8 cellular contexts compared by ENCODE assay signal in genomic region chr5:119411935-119412623, GRCh38. TPM values are rescaled to one million over a fixed set of nuclear protein-coding genes. Genes with fewer than 3 reads are reported as not detected.
A peak's percentile ranks its signal among the peaks of the same experiment; 100 is the strongest.
DNase-seq lines count a peak whose midpoint lies in the region; ATAC-seq and TF ChIP-seq lines count a peak whose summit lies in the region.

No MANE protein-coding gene starts in this region.

- H3K27ac Mint-ChIP-seq in GM23338: peak overlapping the region; percentile 73
- H3K27ac Mint-ChIP-seq in activated naive CD8-positive, alpha-beta T cell: peak overlapping the region; percentile 76

- H3K27ac ChIP-seq in GM23338 (ENCODE audit: low read depth) (no peak overlapping the region), RWPE2 (ENCODE audit: poor library complexity, severe bottlenecking) (peak overlapping the region; percentile 35), neutrophil (no peak overlapping the region)

- H3K27me3 ChIP-seq in GM23338 (ENCODE audit: insufficient read depth): no peaks in the 10 kb centered on the region
- H3K27me3 ChIP-seq in RWPE2 (ENCODE audit: insufficient read depth, poor library complexity, severe bottlenecking): no peaks in the 10 kb centered on the region
- no peaks in the 10 kb centered on the region for H3K27me3 ChIP-seq in neutrophil

- no peaks in the 10 kb centered on the region for H3K79me2 ChIP-seq in GM23338 (replicated peaks; ENCODE audit: insufficient read depth)

- H3K36me3 Mint-ChIP-seq in GM23338 (ENCODE audit: low read depth): no peaks in the 10 kb centered on the region
- no peaks in the 10 kb centered on the region for H3K36me3 Mint-ChIP-seq in activated naive CD8-positive, alpha-beta T cell

- H3K9me3 Mint-ChIP-seq in GM23338: no peaks in the 10 kb centered on the region
- H3K9me3 Mint-ChIP-seq in activated naive CD8-positive, alpha-beta T cell (ENCODE audit: low read depth): no peaks in the 10 kb centered on the region

- H3F3A ChIP-seq in GM23338 (replicated peaks; ENCODE audit: low read depth): no peaks in the 10 kb centered on the region

- H3K36me3 ChIP-seq in GM23338 (ENCODE audit: insufficient read depth) (no peaks in the 10 kb centered on the region), RWPE2 (ENCODE audit: low read depth) (no peaks in the 10 kb centered on the region), neutrophil (no peaks in the 10 kb centered on the region)

- no peaks in the 10 kb centered on the region for H3K9me2 ChIP-seq in GM23338 (ENCODE audit: insufficient read depth)

- H3K4me1 ChIP-seq in GM23338 (ENCODE audit: insufficient read depth) (0 out of 2 replicates have a peak, but pooled peaks cover 7% of the 10 kb centered on the region), RWPE2 (ENCODE audit: insufficient read depth, poor library complexity, severe bottlenecking) (peaks cover 12% of the 10 kb centered on the region), neutrophil (ENCODE audit: control insufficient read depth in 1 of 2, insufficient read depth in 1 of 2, low read depth in 1 of 2, low read length in 1 of 2) (peaks cover 14 to 23% of the 10 kb centered on the region in 2 experiments)

- H3K4me3 ChIP-seq in GM23338: peak overlapping the region; percentile 48
- peak overlapping the region; percentile 37 for H3K4me3 ChIP-seq in RWPE2 (ENCODE audit: severe bottlenecking)
- H3K4me3 ChIP-seq in neutrophil (ENCODE audit: low read depth in 1 of 2, low read length in 1 of 2): peak overlapping the region; percentile 62

- H3K4me2 ChIP-seq in GM23338: peak overlapping the region; percentile 68

- H2AFZ ChIP-seq in GM23338: peak overlapping the region; percentile 6; the same call in 1 of the 2 replicates

- peaks cover 10% of the 10 kb centered on the region for H3K4me1 Mint-ChIP-seq in GM23338
- H3K4me1 Mint-ChIP-seq in activated naive CD8-positive, alpha-beta T cell (ENCODE audit: low read depth): peaks cover 33% of the 10 kb centered on the region

- peak; percentile 98 for ATAC-seq in GM23338
- ATAC-seq in RWPE2 (ENCODE audit: low read depth): peak; percentile 87

- H3K4me3 Mint-ChIP-seq in GM23338: peak overlapping the region; percentile 85
- H3K4me3 Mint-ChIP-seq in activated naive CD8-positive, alpha-beta T cell: peak overlapping the region; percentile 89

- TF ChIP-seq CTCF in GM23338 (conservative IDR thresholded peaks at IDR 0.05; ENCODE audit: low read depth in 2 of 2) (peak; percentile 91 to 100), RWPE2 (IDR thresholded peaks at IDR 0.05; ENCODE audit: poor library complexity, severe bottlenecking) (peak; percentile 99), neutrophil (IDR thresholded peaks at IDR 0.05) (peak; percentile 94)

- peak; percentile 67 for DNase-seq in GDM1 (lab: John Stamatoyannopoulos, UW)
- peak; percentile 82 for DNase-seq in GM23338 (ENCODE audit: low spot score)
- peak; percentile 82 to 84 for DNase-seq in Kasumi-1 (lab: John Stamatoyannopoulos, UW)
- DNase-seq in RWPE2 (ENCODE audit: low spot score): no peak
- peak; percentile 79 for DNase-seq in glomerular endothelial cell (ENCODE audit: extremely low read depth, low read depth, low spot score)
- DNase-seq in GM19240 (ENCODE audit: insufficient read length, low spot score): no peak

- no peaks in the 10 kb centered on the region for H4K20me1 ChIP-seq in GM23338 (replicated peaks; ENCODE audit: insufficient read depth)

- H3K9me3 ChIP-seq in RWPE2 (ENCODE audit: severe bottlenecking) (no peaks in the 10 kb centered on the region), neutrophil (no peaks in the 10 kb centered on the region)

- H3K27me3 Mint-ChIP-seq in GM23338 (ENCODE audit: insufficient read depth, low read depth, poor library complexity): peaks cover 2% of the 10 kb centered on the region
- H3K27me3 Mint-ChIP-seq in activated naive CD8-positive, alpha-beta T cell: no peaks in the 10 kb centered on the region

TF ChIP-seq in GM23338, 12 proteins besides CTCF, POLR2A, EP300 and RAD21 (continues in another document):
- TF ChIP-seq, protein P1, sequence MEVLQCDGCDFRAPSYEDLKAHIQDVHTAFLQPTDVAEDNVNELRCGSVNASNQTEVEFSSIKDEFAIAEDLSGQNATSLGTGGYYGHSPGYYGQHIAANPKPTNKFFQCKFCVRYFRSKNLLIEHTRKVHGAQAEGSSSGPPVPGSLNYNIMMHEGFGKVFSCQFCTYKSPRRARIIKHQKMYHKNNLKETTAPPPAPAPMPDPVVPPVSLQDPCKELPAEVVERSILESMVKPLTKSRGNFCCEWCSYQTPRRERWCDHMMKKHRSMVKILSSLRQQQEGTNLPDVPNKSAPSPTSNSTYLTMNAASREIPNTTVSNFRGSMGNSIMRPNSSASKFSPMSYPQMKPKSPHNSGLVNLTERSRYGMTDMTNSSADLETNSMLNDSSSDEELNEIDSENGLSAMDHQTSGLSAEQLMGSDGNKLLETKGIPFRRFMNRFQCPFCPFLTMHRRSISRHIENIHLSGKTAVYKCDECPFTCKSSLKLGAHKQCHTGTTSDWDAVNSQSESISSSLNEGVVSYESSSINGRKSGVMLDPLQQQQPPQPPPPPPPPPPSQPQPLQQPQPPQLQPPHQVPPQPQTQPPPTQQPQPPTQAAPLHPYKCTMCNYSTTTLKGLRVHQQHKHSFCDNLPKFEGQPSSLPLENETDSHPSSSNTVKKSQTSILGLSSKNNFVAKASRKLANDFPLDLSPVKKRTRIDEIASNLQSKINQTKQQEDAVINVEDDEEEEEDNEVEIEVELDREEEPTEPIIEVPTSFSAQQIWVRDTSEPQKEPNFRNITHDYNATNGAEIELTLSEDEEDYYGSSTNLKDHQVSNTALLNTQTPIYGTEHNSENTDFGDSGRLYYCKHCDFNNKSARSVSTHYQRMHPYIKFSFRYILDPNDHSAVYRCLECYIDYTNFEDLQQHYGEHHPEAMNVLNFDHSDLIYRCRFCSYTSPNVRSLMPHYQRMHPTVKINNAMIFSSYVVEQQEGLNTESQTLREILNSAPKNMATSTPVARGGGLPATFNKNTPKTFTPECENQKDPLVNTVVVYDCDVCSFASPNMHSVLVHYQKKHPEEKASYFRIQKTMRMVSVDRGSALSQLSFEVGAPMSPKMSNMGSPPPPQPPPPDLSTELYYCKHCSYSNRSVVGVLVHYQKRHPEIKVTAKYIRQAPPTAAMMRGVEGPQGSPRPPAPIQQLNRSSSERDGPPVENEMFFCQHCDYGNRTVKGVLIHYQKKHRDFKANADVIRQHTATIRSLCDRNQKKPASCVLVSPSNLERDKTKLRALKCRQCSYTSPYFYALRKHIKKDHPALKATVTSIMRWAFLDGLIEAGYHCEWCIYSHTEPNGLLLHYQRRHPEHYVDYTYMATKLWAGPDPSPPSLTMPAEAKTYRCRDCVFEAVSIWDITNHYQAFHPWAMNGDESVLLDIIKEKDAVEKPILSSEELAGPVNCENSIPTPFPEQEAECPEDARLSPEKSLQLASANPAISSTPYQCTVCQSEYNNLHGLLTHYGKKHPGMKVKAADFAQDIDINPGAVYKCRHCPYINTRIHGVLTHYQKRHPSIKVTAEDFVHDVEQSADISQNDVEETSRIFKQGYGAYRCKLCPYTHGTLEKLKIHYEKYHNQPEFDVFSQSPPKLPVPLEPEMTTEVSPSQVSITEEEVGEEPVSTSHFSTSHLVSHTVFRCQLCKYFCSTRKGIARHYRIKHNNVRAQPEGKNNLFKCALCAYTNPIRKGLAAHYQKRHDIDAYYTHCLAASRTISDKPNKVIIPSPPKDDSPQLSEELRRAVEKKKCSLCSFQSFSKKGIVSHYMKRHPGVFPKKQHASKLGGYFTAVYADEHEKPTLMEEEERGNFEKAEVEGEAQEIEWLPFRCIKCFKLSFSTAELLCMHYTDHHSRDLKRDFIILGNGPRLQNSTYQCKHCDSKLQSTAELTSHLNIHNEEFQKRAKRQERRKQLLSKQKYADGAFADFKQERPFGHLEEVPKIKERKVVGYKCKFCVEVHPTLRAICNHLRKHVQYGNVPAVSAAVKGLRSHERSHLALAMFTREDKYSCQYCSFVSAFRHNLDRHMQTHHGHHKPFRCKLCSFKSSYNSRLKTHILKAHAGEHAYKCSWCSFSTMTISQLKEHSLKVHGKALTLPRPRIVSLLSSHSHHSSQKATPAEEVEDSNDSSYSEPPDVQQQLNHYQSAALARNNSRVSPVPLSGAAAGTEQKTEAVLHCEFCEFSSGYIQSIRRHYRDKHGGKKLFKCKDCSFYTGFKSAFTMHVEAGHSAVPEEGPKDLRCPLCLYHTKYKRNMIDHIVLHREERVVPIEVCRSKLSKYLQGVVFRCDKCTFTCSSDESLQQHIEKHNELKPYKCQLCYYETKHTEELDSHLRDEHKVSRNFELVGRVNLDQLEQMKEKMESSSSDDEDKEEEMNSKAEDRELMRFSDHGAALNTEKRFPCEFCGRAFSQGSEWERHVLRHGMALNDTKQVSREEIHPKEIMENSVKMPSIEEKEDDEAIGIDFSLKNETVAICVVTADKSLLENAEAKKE (CRISPR knock-in tag; IDR thresholded peaks at IDR 0.05): no peak
- TF ChIP-seq NANOG (IDR thresholded peaks at IDR 0.05; ENCODE audit: borderline replicate concordance) (no peak), STAT1 (IDR thresholded peaks at IDR 0.05; ENCODE audit: unreplicated experiment) (no peak), EZH2 (IDR thresholded peaks at IDR 0.05; ENCODE audit: low read depth, unreplicated experiment) (no peak), ZNF114 (CRISPR knock-in tag; IDR thresholded peaks at IDR 0.05) (no peak), ETS1 (IDR thresholded peaks at IDR 0.05) (no peak)

RNA-seq across cellular contexts. Expression of gene HSD17B4, which starts 40.2 kb away (rescaled TPM):
- 277 and 326 TPM in 2 replicates for total RNA-seq in GM23338 (2014; rRNA removed; shearing (Covaris generic))
- polyA plus RNA-seq in GM23338 (2016; fragmentation: Nextera tagmentation; extraction: Ambion mirVana): 328 and 332 TPM in 2 replicates
- total RNA-seq in glomerular endothelial cell: 169 and 175 TPM in 2 replicates

RNA-seq across cellular contexts. Expression of gene TNFAIP8, which starts 56.3 kb away (rescaled TPM):
- 29.2 and 30.1 TPM in 2 replicates for total RNA-seq in GM23338 (2014; rRNA removed; shearing (Covaris generic))
- 10.6 and 12.8 TPM in 2 replicates for polyA plus RNA-seq in GM23338 (2016; fragmentation: Nextera tagmentation; extraction: Ambion mirVana)
- total RNA-seq in glomerular endothelial cell: 15.3 TPM in 2 replicates

Comparison
In these comparisons a context has a peak if more than half of its experiments do, and no peak if none do; other contexts are left out.
1. DNase-seq: peak in GDM1 (single experiment), GM23338 (single experiment), Kasumi-1 (2 of 2) and glomerular endothelial cell (single experiment); none in RWPE2 (single experiment) and GM19240 (single experiment).
2. Peak in every context shown above with its lines, with median percentiles within 50 percentile points of each other: H3K4me3 ChIP-seq and CTCF ChIP-seq.